1 cellular context compared by ENCODE assay signal in genomic region chr20:61435823-61436220, GRCh38.
TF ChIP-seq lines count a peak whose summit lies in the region.

No MANE protein-coding gene starts in this region.

TF ChIP-seq in neural cell, 6 proteins besides CTCF, POLR2A, EP300 and RAD21 (continued from another document):
- TF ChIP-seq REST (IDR thresholded peaks at IDR 0.05; ENCODE audit: borderline replicate concordance) (no peak), POLR2AphosphoS5 (IDR thresholded peaks at IDR 0.05) (no peak), SMC3 (conservative IDR thresholded peaks at IDR 0.05; ENCODE audit: poor library complexity) (no peak)
